ENCODE assay signal across 20 cellular contexts in the genomic region with DNA sequence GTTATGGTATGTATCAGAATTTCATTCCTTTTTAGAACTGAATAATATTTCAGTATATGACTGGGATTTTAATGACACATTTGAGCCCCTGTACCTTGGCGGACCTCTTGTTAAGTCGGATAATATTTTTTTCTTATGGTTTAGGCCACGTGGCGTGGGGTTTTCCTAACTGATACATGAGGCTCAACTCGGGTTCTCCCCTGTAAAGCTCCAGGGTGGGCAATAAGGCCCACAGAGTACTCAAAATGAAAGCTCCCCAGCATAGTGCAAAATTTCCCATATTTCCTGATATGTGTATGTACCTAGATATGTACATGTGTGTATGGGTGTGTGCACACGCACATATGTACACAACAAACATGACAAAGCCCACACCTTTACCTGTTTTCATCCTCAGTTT. TPM values are rescaled to one million over a fixed set of nuclear protein-coding genes. Genes with fewer than 3 reads are reported as not detected.
DNase-seq lines count a peak whose midpoint lies in the region; ATAC-seq, FAIRE-seq and TF ChIP-seq lines count a peak whose summit lies in the region.
"Had no signal": no experiment of that assay in that cellular context is flagged by ENCODE, and none has a peak within 500 bp of the region (broad histone marks: within the 10 kb centered on the region; RNA-seq: fewer than 3 reads in every experiment).

No MANE protein-coding gene starts in this region.

- H3K4me3 ChIP-seq in ACC112 (ENCODE audit: low read depth, low read length) (no peak overlapping the region), gastroesophageal sphincter (no peak overlapping the region)
- H3K4me3 ChIP-seq: A549, K562, SK-N-MC had no signal

- no peak for TF ChIP-seq EP300 in gastroesophageal sphincter (IDR thresholded peaks at IDR 0.05)

- CTCF ChIA-PET in RWPE1 (lab: Yijun Ruan, JAX), result no interaction called here

- peak; percentile 5 for FAIRE-seq in GM12892 (lab: Jason Lieb, UNC)
- FAIRE-seq: A549, K562 had no signal

- H3K36me3 ChIP-seq in ACC112 (ENCODE audit: insufficient read depth, low read length) (peaks cover 22% of the 10 kb centered on the region), gastroesophageal sphincter (peaks cover 2 to 6% of the 10 kb centered on the region in 2 donors)

- no peak for DNase-seq in GM12892 (ENCODE audit: insufficient read length)
- no peak for DNase-seq in AG08396 (ENCODE audit: low spot score)
- DNase-seq in NCI-H2196 treated with DMSO at 0.1 percent for 48 hours (lab: John Stamatoyannopoulos, UW; ENCODE audit: unreplicated experiment), result no peak
- no peak for DNase-seq in RWPE1 (ENCODE audit: low spot score)
- DNase-seq: AML-193; Calu3; CD4-positive, CD25-positive, alpha-beta regulatory T cell; NCI-H1048; NCI-H146; NCI-H226; T-cell had no signal

- no peaks in the 10 kb centered on the region for H3K9me3 ChIP-seq in gastroesophageal sphincter

- ATAC-seq in HG02642 (IDR thresholded peaks at IDR 0.05; ENCODE audit: poor library complexity, unreplicated experiment), result peak; percentile 40
- ATAC-seq in HG03432 (IDR thresholded peaks at IDR 0.05; ENCODE audit: unreplicated experiment), result peak; percentile 20
- ATAC-seq in gastroesophageal sphincter, result no peak
- ATAC-seq: A549, K562, Right ventricle myocardium inferior, T-cell had no signal

- POLR2A ChIA-PET in RWPE1 (lab: Yijun Ruan, JAX; ENCODE audit: low non-redundant PET), result no interaction called here

- H3K79me2 ChIP-seq in ACC112 (ENCODE audit: control insufficient read depth, insufficient read depth, low read length, unreplicated experiment), result peaks cover 16% of the 10 kb centered on the region

- TF ChIP-seq POLR2A in GM12892 (IDR thresholded peaks at IDR 0.05; ENCODE audit: low read depth, low read length) (no peak), gastroesophageal sphincter (IDR thresholded peaks at IDR 0.05) (no peak)

- H3K27me3 ChIP-seq in ACC112 (ENCODE audit: insufficient read depth, low read length) (no peaks in the 10 kb centered on the region), gastroesophageal sphincter (no peaks in the 10 kb centered on the region)

- H3K4me1 ChIP-seq in ACC112 (ENCODE audit: control insufficient read depth, insufficient read depth, low read length, unreplicated experiment), result peaks cover 54% of the 10 kb centered on the region
- H3K4me1 ChIP-seq in gastroesophageal sphincter, result peaks cover 0 to 14% (median 0%) of the 10 kb centered on the region in 3 donors

- TF ChIP-seq CTCF in gastroesophageal sphincter (IDR thresholded peaks at IDR 0.05), result no peak
- TF ChIP-seq CTCF in RWPE1 (conservative IDR thresholded peaks at IDR 0.05; ENCODE audit: low read depth), result no peak

- no peak overlapping the region for H2AFZ ChIP-seq in ACC112 (ENCODE audit: low read length, unreplicated experiment)

- peak overlapping the region; percentile 28 for H3K27ac ChIP-seq in ACC112 (ENCODE audit: low read depth, low read length)
- no peak overlapping the region for H3K27ac ChIP-seq in gastroesophageal sphincter
- H3K27ac ChIP-seq in RWPE1, result no peak overlapping the region
- H3K27ac ChIP-seq: A549, HL-60, SK-N-MC had no signal

- WGBS in gastroesophageal sphincter (ENCODE audit: low coverage in 1 of 2), 2 donors, result 96 to 97% methylated on average over 6 of the region's 6 CpGs

RNA-seq across cellular contexts. Expression of a gene that starts 24.5 kb away (rescaled TPM):
- polyA plus RNA-seq in GM12892 (2012; ENCODE audit: missing spikeins), result 7.1 TPM
- total RNA-seq in gastroesophageal sphincter, result 1 to 10 TPM; 1.2 to 4.7 (median 3.1) TPM

RNA-seq across cellular contexts. Expression of a gene that starts 33.2 kb away (rescaled TPM):
- polyA plus RNA-seq in GM12892 (2012; ENCODE audit: missing spikeins), result 11.9 TPM
- total RNA-seq in gastroesophageal sphincter, result 10 to 100 TPM; 32.0 to 73.9 (median 44.7) TPM

RNA-seq across cellular contexts. Expression of a gene that starts 48.1 kb away (rescaled TPM):
- 25.1 TPM for polyA plus RNA-seq in GM12892 (2012; ENCODE audit: missing spikeins)
- 100 to 1,000 TPM; 100 to 148 (median 120) TPM for total RNA-seq in gastroesophageal sphincter
